ENCODE assay signal across 9 cellular contexts in genomic region chr2:102063360-102063947, GRCh38.
DNase-seq lines count a peak whose midpoint lies in the region; ATAC-seq and TF ChIP-seq lines count a peak whose summit lies in the region.
"Had no signal": no experiment of that assay in that cellular context is flagged by ENCODE, and none has a peak within 500 bp of the region (broad histone marks: within the 10 kb centered on the region; RNA-seq: fewer than 3 reads in every experiment).

No MANE protein-coding gene starts in this region.

- no peaks in the 10 kb centered on the region for H3K27me3 ChIP-seq in psoas muscle (ENCODE audit: insufficient read depth in 3 of 3, low read length in 2 of 3)

- H3K4me1 ChIP-seq in psoas muscle: peaks cover 72% of the 10 kb centered on the region

- 38 to 52% (median 44%) methylated on average over 7 of the region's 7 CpGs for WGBS in psoas muscle, 3 donors

- DNase-seq in ELF-1 (ENCODE audit: low read depth, low spot score) (peak; percentile 39), T-helper 17 cell (no peak), fibroblast of villous mesenchyme (ENCODE audit: low read depth) (peak; percentile 89), psoas muscle (peak; percentile 77 to 85), GM13976 (ENCODE audit: low spot score) (no peak)

- H3K9me3 ChIP-seq in T-helper 17 cell (ENCODE audit: control insufficient read depth, low read length, poor library complexity, severe bottlenecking): no peaks in the 10 kb centered on the region
- H3K9me3 ChIP-seq in psoas muscle: peaks cover 3% of the 10 kb centered on the region

- H3K4me3 ChIP-seq in fibroblast of villous mesenchyme (ENCODE audit: low read depth, low read length): no peak overlapping the region
- H3K4me3 ChIP-seq in psoas muscle: no peak overlapping the region

- H3K27ac Mint-ChIP-seq in T-helper 17 cell: peak overlapping the region; percentile 49

- H3K4me3 Mint-ChIP-seq in T-helper 17 cell: no peak overlapping the region
- H3K4me3 Mint-ChIP-seq: T-helper 2 cell treated with Interferon-gamma antibody and Interleukin-4, amounts not matched to agents 5 μg/mL and 100 μg/mL, for 36 hours had no signal

- intact Hi-C loops in psoas muscle (cut with DNase I): loop anchor here in 1 of 2 donors (5.0 kb wide), 1 partner anchor 104 kb away; no protein-coding TSS in a partner anchor

- TF ChIP-seq CTCF in fibroblast of villous mesenchyme (IDR thresholded peaks at IDR 0.05; ENCODE audit: insufficient read depth, low read depth, low read length): no peak
- TF ChIP-seq CTCF in psoas muscle (IDR thresholded peaks at IDR 0.05): no peak
- no peak for TF ChIP-seq CTCF in GM13976 (IDR thresholded peaks at IDR 0.05; ENCODE audit: borderline replicate concordance, control extremely low read depth, extremely low read depth, insufficient read depth, missing control alignments)

- peaks cover 2% of the 10 kb centered on the region for H3K36me3 Mint-ChIP-seq in T-helper 17 cell (ENCODE audit: low read depth)

- H3K27ac ChIP-seq in psoas muscle: peak overlapping the region; percentile 95

- H3K27me3 Mint-ChIP-seq in T-helper 17 cell: no peaks in the 10 kb centered on the region

- in situ Hi-C loops in GM13976 (cut with MboI; ENCODE audit: low sequenced_read_pairs, unreplicated experiment): no loop called here

- H3K36me3 ChIP-seq in psoas muscle (ENCODE audit: insufficient read depth in 1 of 2, low read depth in 1 of 2): no peaks in the 10 kb centered on the region

- H3K4me1 Mint-ChIP-seq in T-helper 17 cell: peaks cover 19% of the 10 kb centered on the region

- ATAC-seq in T-helper 17 cell (peak; percentile 37), psoas muscle (peak; percentile 30 to 55 (median 44)), HG02852 (IDR thresholded peaks at IDR 0.05; ENCODE audit: unreplicated experiment) (no peak), HG02938 (IDR thresholded peaks at IDR 0.05; ENCODE audit: unreplicated experiment) (no peak), GM21737 (IDR thresholded peaks at IDR 0.05; ENCODE audit: unreplicated experiment) (no peak)

Comparison
In these comparisons a context has a peak if more than half of its experiments do, and no peak if none do; other contexts are left out.
1. DNase-seq: peak in ELF-1 (single experiment), fibroblast of villous mesenchyme (single experiment) and psoas muscle (2 of 2); none in T-helper 17 cell (0 of 3) and GM13976 (single experiment).
2. ATAC-seq: peak in T-helper 17 cell (single experiment) and psoas muscle (4 of 4); none in HG02852 (single experiment), HG02938 (single experiment) and GM21737 (single experiment).